In the genomic region with DNA sequence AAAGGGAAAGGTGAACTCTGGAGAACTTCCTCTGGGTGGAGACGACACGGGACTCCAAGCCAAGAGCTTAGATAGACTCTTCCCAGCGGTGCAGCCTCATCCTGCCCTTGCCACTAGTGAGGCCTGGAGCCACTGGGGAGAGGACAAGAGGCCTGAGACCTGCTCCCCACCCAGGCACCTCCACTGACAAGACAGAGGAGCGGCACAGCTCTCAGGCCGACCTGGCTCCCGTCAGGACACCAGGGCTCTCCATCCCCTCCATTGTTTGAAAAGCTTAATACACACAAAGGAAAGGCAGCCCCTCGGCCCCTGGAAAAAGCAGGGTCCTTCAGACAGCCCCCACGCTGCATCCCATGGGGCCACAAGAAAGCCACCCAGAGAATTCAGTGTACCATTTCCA, we compare ENCODE assay signal across 27 cellular contexts. TPM values are rescaled to one million over a fixed set of nuclear protein-coding genes. Genes with fewer than 3 reads are reported as not detected.
DNase-seq lines count a peak whose midpoint lies in the region; ATAC-seq and TF ChIP-seq lines count a peak whose summit lies in the region.
"Had no signal": no experiment of that assay in that cellular context is flagged by ENCODE, and none has a peak within 500 bp of the region (broad histone marks: within the 10 kb centered on the region; RNA-seq: fewer than 3 reads in every experiment).

No MANE protein-coding gene starts in this region.

- peaks cover 38 to 71% (median 54%) of the 10 kb centered on the region in 10 experiments for H3K4me1 ChIP-seq in BLaER1 treated with 17β-estradiol and CSF1 and Interleukin-3, amounts not matched to agents 10 nM and 100 nM

- CTCF ChIA-PET in Calu3 (lab: Charles Lee), result no interaction called here

- H3K4me1 Mint-ChIP-seq in activated T-cell treated with anti-CD3 and anti-CD28 coated beads, Interleukin-2, amount 50 U/mL, for 24 hours (ENCODE audit: low read depth), result peaks cover 7% of the 10 kb centered on the region
- H3K4me1 Mint-ChIP-seq in activated T-helper 17 cell treated with anti-CD3 and anti-CD28 coated beads, Interleukin-2, amount 50 U/mL, for 72 hours, result peaks cover 5% of the 10 kb centered on the region
- peaks cover 26 to 32% (median 31%) of the 10 kb centered on the region in 3 donors for H3K4me1 Mint-ChIP-seq in naive B cell
- H3K4me1 Mint-ChIP-seq in Calu3 (ENCODE audit: low read depth, unreplicated experiment), result no peaks in the 10 kb centered on the region

- H3K4me3 Mint-ChIP-seq in activated T-cell treated with anti-CD3 and anti-CD28 coated beads, Interleukin-2, amount 50 U/mL, for 24 hours, result no peak overlapping the region
- no peak overlapping the region for H3K4me3 Mint-ChIP-seq in activated T-helper 17 cell treated with anti-CD3 and anti-CD28 coated beads, Interleukin-2, amount 50 U/mL, for 72 hours
- H3K4me3 Mint-ChIP-seq in naive B cell (no peak overlapping the region), Calu3 (ENCODE audit: low read depth, unreplicated experiment) (no peak overlapping the region)

- H3K9ac ChIP-seq in BLaER1 treated with 17β-estradiol and CSF1 and Interleukin-3, amounts not matched to agents 10 nM and 100 nM, result peak overlapping the region in 7 of 11 experiments; percentile 21 to 72 (median 60); a peak in 9 of 22 replicates
- H3K9ac ChIP-seq: GM23248 had no signal

- peak overlapping the region; percentile 71 for H3K27ac Mint-ChIP-seq in activated T-cell treated with anti-CD3 and anti-CD28 coated beads, Interleukin-2, amount 50 U/mL, for 24 hours
- peak overlapping the region; percentile 33 for H3K27ac Mint-ChIP-seq in activated T-helper 17 cell treated with anti-CD3 and anti-CD28 coated beads, Interleukin-2, amount 50 U/mL, for 72 hours
- H3K27ac Mint-ChIP-seq in naive B cell, result peak overlapping the region in 4 of 6 donors; percentile 15 to 78 (median 64)
- H3K27ac Mint-ChIP-seq in Calu3 (ENCODE audit: unreplicated experiment), result no peak overlapping the region

- H3K27me3 ChIP-seq in BLaER1 treated with 17β-estradiol and CSF1 and Interleukin-3, amounts not matched to agents 10 nM and 100 nM, result no peaks in the 10 kb centered on the region
- H3K27me3 ChIP-seq: BLaER1, MG63 had no signal

- TF ChIP-seq CTCF in Calu3 (IDR thresholded peaks at IDR 0.05; ENCODE audit: unreplicated experiment), result no peak

- peaks cover 0 to 22% (median under 1%) of the 10 kb centered on the region in 11 experiments; a peak in 12 of 22 replicates for H4K20me1 ChIP-seq in BLaER1 treated with 17β-estradiol and CSF1 and Interleukin-3, amounts not matched to agents 10 nM and 100 nM

- peak overlapping the region in 6 of 11 experiments; percentile 60 to 91 (median 86); a peak in 6 of 22 replicates for H3K4me2 ChIP-seq in BLaER1 treated with 17β-estradiol and CSF1 and Interleukin-3, amounts not matched to agents 10 nM and 100 nM
- H3K4me2 ChIP-seq: BLaER1 had no signal

- BruUV-seq in Calu3 (replicated peaks; lab: Mats Ljungman, UMichigan), result no TSS peak

- H3K36me3 ChIP-seq in BLaER1 treated with 17β-estradiol and CSF1 and Interleukin-3, amounts not matched to agents 10 nM and 100 nM, result peaks cover 53 to 79% (median 70%) of the 10 kb centered on the region in 11 experiments

- H3K9me3 Mint-ChIP-seq in activated T-cell treated with anti-CD3 and anti-CD28 coated beads, Interleukin-2, amount 50 U/mL, for 24 hours, result no peaks in the 10 kb centered on the region
- H3K9me3 Mint-ChIP-seq in activated T-helper 17 cell treated with anti-CD3 and anti-CD28 coated beads, Interleukin-2, amount 50 U/mL, for 72 hours, result no peaks in the 10 kb centered on the region
- H3K9me3 Mint-ChIP-seq in naive B cell (no peaks in the 10 kb centered on the region), Calu3 (ENCODE audit: low read depth, unreplicated experiment) (no peaks in the 10 kb centered on the region)
- H3K9me3 Mint-ChIP-seq: CD4-positive, alpha-beta memory T cell had no signal

- no peaks in the 10 kb centered on the region for H3K9me3 ChIP-seq in BLaER1 treated with 17β-estradiol and CSF1 and Interleukin-3, amounts not matched to agents 10 nM and 100 nM (replicated peaks in 1 of 11)
- H3K9me3 ChIP-seq: BLaER1, MG63 had no signal

- H3K27me3 Mint-ChIP-seq in activated T-cell treated with anti-CD3 and anti-CD28 coated beads, Interleukin-2, amount 50 U/mL, for 24 hours, result no peaks in the 10 kb centered on the region
- H3K27me3 Mint-ChIP-seq in activated T-helper 17 cell treated with anti-CD3 and anti-CD28 coated beads, Interleukin-2, amount 50 U/mL, for 72 hours, result no peaks in the 10 kb centered on the region
- H3K27me3 Mint-ChIP-seq in naive B cell, result no peaks in the 10 kb centered on the region
- no peaks in the 10 kb centered on the region for H3K27me3 Mint-ChIP-seq in Calu3 (ENCODE audit: unreplicated experiment)
- H3K27me3 Mint-ChIP-seq: CD4-positive, alpha-beta memory T cell had no signal

- ATAC-seq in activated T-helper 17 cell treated with anti-CD3 and anti-CD28 coated beads, Interleukin-2, amount 50 U/mL, for 72 hours (replicated peaks), result no peak
- ATAC-seq in naive B cell (ENCODE audit: low read depth in 2 of 2), result no peak
- ATAC-seq in GM21515 (IDR thresholded peaks at IDR 0.05; ENCODE audit: unreplicated experiment), result no peak
- no peak for ATAC-seq in HG02973 (IDR thresholded peaks at IDR 0.05; ENCODE audit: unreplicated experiment)

- H3K4me3 ChIP-seq in BLaER1 treated with 17β-estradiol and CSF1 and Interleukin-3, amounts not matched to agents 10 nM and 100 nM, result no peak overlapping the region
- H3K4me3 ChIP-seq: BLaER1, GM23248, MG63 had no signal

- intact Hi-C loops in Calu3 (cut with micrococcal nuclease; ENCODE audit: unreplicated experiment), result no loop called here

- DNase-seq in activated T-cell treated with anti-CD3 and anti-CD28 coated beads, Interleukin-2, amount 50 U/mL, for 24 hours, result no peak
- DNase-seq in activated T-cell treated with anti-CD3 and anti-CD28 coated beads for 4 hours (no peak), naive B cell (no peak), Calu3 (no peak)
- DNase-seq: CD4-positive, alpha-beta memory T cell; COR-L47; DMS 273 treated with DMSO at 0.1 percent for 48 hours; DMS79; GM23248; H7; IMR-90; KG1; MG63; NCI-H1105 treated with DMSO at 0.1 percent for 48 hours; NCI-H146; NCI-H1930; NCI-H446 treated with DMSO at 0.1 percent for 48 hours; NCI-H526; RPMI8226; SHP77 had no signal

- H3K36me3 Mint-ChIP-seq in activated T-cell treated with anti-CD3 and anti-CD28 coated beads, Interleukin-2, amount 50 U/mL, for 24 hours (ENCODE audit: low read depth), result peaks cover 88% of the 10 kb centered on the region
- peaks cover 93% of the 10 kb centered on the region for H3K36me3 Mint-ChIP-seq in activated T-helper 17 cell treated with anti-CD3 and anti-CD28 coated beads, Interleukin-2, amount 50 U/mL, for 72 hours (ENCODE audit: low read depth)
- peaks cover 5 to 24% of the 10 kb centered on the region in 2 donors for H3K36me3 Mint-ChIP-seq in naive B cell
- peaks cover 65% of the 10 kb centered on the region for H3K36me3 Mint-ChIP-seq in Calu3 (ENCODE audit: insufficient read depth, unreplicated experiment)

- H3K27ac ChIP-seq in BLaER1 treated with 17β-estradiol and CSF1 and Interleukin-3, amounts not matched to agents 10 nM and 100 nM, result peak overlapping the region in 8 of 11 experiments; percentile 69 to 85 (median 80); a peak in 15 of 22 replicates
- H3K27ac ChIP-seq: GM23248 had no signal

RNA-seq across cellular contexts. Expression of gene POLDIP3, which starts 29.6 kb away (rescaled TPM):
- 10 to 100 TPM; 70.0 to 72.4 TPM for total RNA-seq in activated T-helper 17 cell treated with anti-CD3 and anti-CD28 coated beads, Interleukin-2, amount 50 U/mL, for 72 hours
- polyA plus RNA-seq in naive B cell (ENCODE audit: low read depth in 6 of 6), result 100 to 1,000 TPM in 1 of 6 donors, 10 to 100 TPM in 5; 61.2 to 106 (median 81.3) TPM
- total RNA-seq in Calu3 (2022), result 59.4 and 60.1 TPM in 2 replicates

RNA-seq across cellular contexts. Expression of gene SERHL2, which starts 31.3 kb away (rescaled TPM):
- total RNA-seq in activated T-helper 17 cell treated with anti-CD3 and anti-CD28 coated beads, Interleukin-2, amount 50 U/mL, for 72 hours, result 1 to 10 TPM in 1 of 2 donors, under 1 TPM in 1; 0.48 to 1.2 TPM
- 1 to 10 TPM in 5 of 6 donors, not detected in 1; 4.8 to 8.4 (median 5.6) TPM for polyA plus RNA-seq in naive B cell (ENCODE audit: low read depth in 6 of 6)
- 0.45 and 0.76 TPM in 2 replicates for total RNA-seq in Calu3 (2022)
- total RNA-seq: A172 had no signal

RNA-seq across cellular contexts. Expression of gene ATP5MGL, which starts 55.3 kb away (rescaled TPM):
- 1 to 10 TPM in 1 of 2 donors, under 1 TPM in 1; 0.45 to 1.1 TPM for total RNA-seq in activated T-helper 17 cell treated with anti-CD3 and anti-CD28 coated beads, Interleukin-2, amount 50 U/mL, for 72 hours
- 1 to 10 TPM in 1 of 6 donors, under 1 TPM in 2, not detected in 3; 0.38 to 1.6 (median 0.77) TPM for polyA plus RNA-seq in naive B cell (ENCODE audit: low read depth in 6 of 6)
- total RNA-seq in Calu3 (2022), result 0.66 and 1.1 TPM in 2 replicates
- total RNA-seq: A172, GM23248, SK-MEL-5 had no signal
- polyA plus RNA-seq: GM23248, IMR-90 had no signal
